8 cellular contexts compared by ENCODE assay signal in the genomic region with DNA sequence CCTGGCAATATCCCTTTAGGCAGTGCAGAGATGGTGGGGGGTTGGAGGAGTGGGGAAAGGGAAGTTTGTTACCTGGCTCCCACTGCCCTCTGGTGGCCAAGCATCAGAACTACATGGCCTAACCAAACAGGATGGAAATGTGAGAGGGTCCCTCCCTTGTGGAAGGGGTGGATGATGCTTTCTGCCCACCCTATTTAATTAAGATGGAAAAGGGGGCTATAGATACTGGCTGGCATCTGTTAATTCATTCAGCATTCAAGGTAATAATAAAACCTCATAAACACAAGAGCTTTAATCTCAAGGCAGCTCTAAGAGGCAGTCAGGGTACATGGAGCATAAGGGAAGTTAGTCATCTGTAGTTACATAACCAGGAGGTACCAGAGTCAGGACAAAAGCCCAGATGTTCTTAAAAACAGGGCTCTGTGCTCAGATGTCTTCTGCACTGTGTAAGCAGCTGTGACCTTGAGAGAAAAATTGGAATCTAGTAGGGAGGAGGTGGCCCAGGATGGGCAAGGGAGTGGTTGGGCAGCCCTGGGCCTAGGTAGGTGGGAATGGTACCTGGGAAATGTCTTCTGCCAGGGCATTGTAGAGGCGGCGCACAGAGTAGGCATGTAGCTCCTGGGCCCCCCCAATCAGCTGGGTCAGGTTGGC. TPM values are rescaled to one million over a fixed set of nuclear protein-coding genes. Genes with fewer than 3 reads are reported as not detected.
DNase-seq lines count a peak whose midpoint lies in the region; ATAC-seq and TF ChIP-seq lines count a peak whose summit lies in the region.

No MANE protein-coding gene starts in this region.

- H3K36me3 Mint-ChIP-seq in WTC11, result peaks cover 33% of the 10 kb centered on the region
- peaks cover 19% of the 10 kb centered on the region for H3K36me3 Mint-ChIP-seq in mesothelial cell of epicardium

- H3K4me3 Mint-ChIP-seq in WTC11 (no peak overlapping the region), mesothelial cell of epicardium (no peak overlapping the region)

- H3K4me1 ChIP-seq in transverse colon, result peaks cover 4 to 15% (median 9%) of the 10 kb centered on the region in 4 donors

- POLR2A ChIA-PET in WTC11 (lab: Charles Lee), result interaction anchor here (0.6 to 1.7 kb wide), 2 partner anchors 11 to 80 kb away, joined by 3 to 4 read pairs; partner anchors contain the start of gene ZFHX2

- TF ChIP-seq CTCF in WTC11 (IDR thresholded peaks at IDR 0.05) (peak; percentile 95), mesothelial cell of epicardium (IDR thresholded peaks at IDR 0.05; ENCODE audit: unreplicated experiment) (peak; percentile 93), transverse colon (IDR thresholded peaks at IDR 0.05) (peak; percentile 87 to 97 (median 93))

- no peak overlapping the region for H3K27ac ChIP-seq in transverse colon

- WGBS in transverse colon (ENCODE audit: low coverage in 1 of 2), 2 donors, result 93% methylated on average over 2 of the region's 2 CpGs; no CpG with 5 or more reads in 1 of the 2 donors

- no peak for TF ChIP-seq EP300 in transverse colon (IDR thresholded peaks at IDR 0.05; ENCODE audit: low read depth)

- H3K27me3 Mint-ChIP-seq in WTC11 (ENCODE audit: low read depth) (no peaks in the 10 kb centered on the region), mesothelial cell of epicardium (ENCODE audit: low read depth) (no peaks in the 10 kb centered on the region)

- H3K4me1 Mint-ChIP-seq in WTC11 (peaks cover 36% of the 10 kb centered on the region), mesothelial cell of epicardium (peaks cover 12% of the 10 kb centered on the region)

- peak; percentile 49 for ATAC-seq in WTC11

- H3K9me3 ChIP-seq in transverse colon, result no peaks in the 10 kb centered on the region

- no peak overlapping the region for H3K4me3 ChIP-seq in transverse colon

- H3K27me3 ChIP-seq in transverse colon, result no peaks in the 10 kb centered on the region

- peaks cover 0 to 11% (median 0%) of the 10 kb centered on the region in 4 donors for H3K36me3 ChIP-seq in transverse colon

- peak; percentile 61 to 82 for DNase-seq in NCI-H524 (lab: John Stamatoyannopoulos, UW)
- DNase-seq in NCI-H524 treated with DMSO at 0.1 percent for 48 hours (lab: John Stamatoyannopoulos, UW), result no peak
- peak; percentile 72 for DNase-seq in NAMALWA (ENCODE audit: low spot score)
- DNase-seq in WTC11 (ENCODE audit: low spot score), result peak; percentile 86
- peak; percentile 81 for DNase-seq in cerebellum (ENCODE audit: low spot score)
- DNase-seq in mesothelial cell of epicardium (ENCODE audit: low spot score in 2 of 2, unreplicated experiment in 2 of 2), result peak in 1 of 2 experiments; percentile 71
- DNase-seq in transverse colon, result peak; percentile 41
- no peak for DNase-seq in epidermal melanocyte (ENCODE audit: insufficient read length, low spot score)

- H3K9me3 Mint-ChIP-seq in WTC11 (no peaks in the 10 kb centered on the region), mesothelial cell of epicardium (no peaks in the 10 kb centered on the region)

- H3K27ac Mint-ChIP-seq in WTC11, result no peak overlapping the region
- H3K27ac Mint-ChIP-seq in mesothelial cell of epicardium, result no peak overlapping the region

- CTCF ChIA-PET in WTC11 (lab: Charles Lee), result interaction anchor here (1.3 to 8.7 kb wide), 5 partner anchors 9 to 183 kb away, joined by 3 to 377 read pairs (median 5); no protein-coding TSS in a partner anchor

- TF ChIP-seq POLR2A in transverse colon (IDR thresholded peaks at IDR 0.05), result no peak

- intact Hi-C loops in transverse colon (cut with DNase I; ENCODE audit: low total_unique reads), result loop anchor here (2.0 kb wide), 1 partner anchor 84 kb away; no protein-coding TSS in a partner anchor

- in situ Hi-C loops in transverse colon (cut with MboI; ENCODE audit: low pct_ligation_motif_present in 1 of 4, low pct_unique_long_range_greater_than_20kb in 1 of 4, low sequenced_read_pairs in 3 of 4), result loop anchor here in 3 of 4 donors (5.0 to 25.0 kb wide), 3 partner anchors 78 to 226 kb away; no protein-coding TSS in a partner anchor

TF ChIP-seq in WTC11, 78 proteins besides CTCF, POLR2A, EP300 and RAD21:
- TF ChIP-seq ZNF263 (CRISPR knock-in tag; IDR thresholded peaks at IDR 0.05; ENCODE audit: low read depth) (no peak), GABPB1 (CRISPR knock-in tag; IDR thresholded peaks at IDR 0.05) (peak; percentile 6; the same call in 1 of the 2 replicates)

RNA-seq across cellular contexts. Expression of gene AP1G2, which starts 4.6 kb away (rescaled TPM):
- total RNA-seq in WTC11 (2021), result 108 to 122 TPM (median 115 TPM) in 3 replicates
- total RNA-seq in cerebellum, result 27.5 TPM
- 268 to 271 TPM (median 269 TPM) in 3 replicates for total RNA-seq in mesothelial cell of epicardium
- 100 to 1,000 TPM; 163 to 508 (median 237) TPM for total RNA-seq in transverse colon

RNA-seq across cellular contexts. Expression of gene THTPA, which starts 6.9 kb away (rescaled TPM):
- total RNA-seq in WTC11 (2021) (20.0 to 26.2 TPM (median 25.4 TPM) in 3 replicates), cerebellum (10.0 TPM), mesothelial cell of epicardium (13.9 to 17.7 TPM (median 15.2 TPM) in 3 replicates), transverse colon (10 to 100 TPM in 3 of 4 donors, 1 to 10 TPM in 1; 6.8 to 34.0 (median 26.0) TPM)

RNA-seq across cellular contexts. Expression of gene ZFHX2, which starts 11.4 kb away (rescaled TPM):
- 16.4 to 26.2 TPM (median 25.7 TPM) in 3 replicates for total RNA-seq in WTC11 (2021)
- total RNA-seq in cerebellum, result 4.2 TPM
- 9.8 to 14.4 TPM (median 13.7 TPM) in 3 replicates for total RNA-seq in mesothelial cell of epicardium
- 1 to 10 TPM in 1 of 4 donors, under 1 TPM in 3; 0.20 to 1.1 (median 0.68) TPM for total RNA-seq in transverse colon

RNA-seq across cellular contexts. Expression of gene JPH4, which starts 15.6 kb away (rescaled TPM):
- 50.1 to 62.0 TPM (median 60.0 TPM) in 3 replicates for total RNA-seq in WTC11 (2021)
- total RNA-seq in cerebellum, result 33.3 TPM
- total RNA-seq in mesothelial cell of epicardium, result 6.4 to 7.4 TPM (median 7.3 TPM) in 3 replicates
- total RNA-seq in transverse colon, result under 1 TPM in 2 of 4 donors, not detected in 2; 0.27 to 0.48 TPM

Comparison
In these comparisons a context has a peak if more than half of its experiments do, and no peak if none do; other contexts are left out.
1. DNase-seq: peak in NCI-H524 (2 of 2), NAMALWA (single experiment), WTC11 (single experiment), cerebellum (single experiment) and transverse colon (single experiment); none in NCI-H524 treated with DMSO at 0.1 percent for 48 hours (single experiment) and epidermal melanocyte (single experiment).
2. Peak in every context shown above with its lines, with median percentiles within 50 percentile points of each other: CTCF ChIP-seq.